Comparison of ENCODE assay signal across 14 cellular contexts in the genomic region with DNA sequence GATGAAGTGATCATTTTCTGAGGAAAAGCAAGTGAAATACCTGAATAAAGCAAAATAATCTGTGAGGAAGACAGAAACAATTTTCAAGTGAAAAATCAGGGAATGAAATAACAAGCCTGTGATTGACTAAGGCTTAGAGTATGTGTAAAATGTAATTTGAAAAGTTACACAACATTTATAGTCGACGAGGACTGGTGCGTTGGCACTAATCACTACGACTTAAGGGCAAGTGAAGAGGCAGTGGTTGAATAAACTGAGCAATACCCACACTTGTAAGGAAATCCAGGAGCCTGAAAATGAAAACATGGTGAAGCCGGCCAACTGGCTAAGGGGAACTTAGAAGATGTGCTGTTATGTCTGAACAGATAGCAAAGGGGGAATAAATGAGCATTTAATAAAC. TPM values are rescaled to one million over a fixed set of nuclear protein-coding genes. Genes with fewer than 3 reads are reported as not detected.
A peak's percentile ranks its signal among the peaks of the same experiment; 100 is the strongest.
DNase-seq lines count a peak whose midpoint lies in the region; ATAC-seq, FAIRE-seq and TF ChIP-seq lines count a peak whose summit lies in the region.
"Had no signal": no experiment of that assay in that cellular context is flagged by ENCODE, and none has a peak within 500 bp of the region (broad histone marks: within the 10 kb centered on the region; RNA-seq: fewer than 3 reads in every experiment).

No MANE protein-coding gene starts in this region.

- H3K79me1 ChIP-seq in IMR-90 (ENCODE audit: low read depth in 1 of 2, low read length in 2 of 2) = no peaks in the 10 kb centered on the region

- peak overlapping the region; percentile 90 for H2BK15ac ChIP-seq in IMR-90 (ENCODE audit: low read depth, low read length)

- peak overlapping the region; percentile 92 for H2BK120ac ChIP-seq in IMR-90 (ENCODE audit: low read depth, low read length)

- peak overlapping the region; percentile 42 for H2AK9ac ChIP-seq in IMR-90 (replicated peaks; ENCODE audit: low read depth, low read length, poor library complexity)

- peak overlapping the region; percentile 87 for H3K14ac ChIP-seq in IMR-90 (replicated peaks; ENCODE audit: low read depth, low read length)

- peak; percentile 97 for DNase-seq in AG10803 (ENCODE audit: low read depth)
- peak; percentile 88 for DNase-seq in IMR-90
- peak; percentile 69 for DNase-seq in bronchial epithelial cell (ENCODE audit: low read depth)
- DNase-seq in lower lobe of right lung = no peak
- DNase-seq in NCI-H446 treated with DMSO at 0.1 percent for 48 hours (lab: John Stamatoyannopoulos, UW) = no peak
- no peak for DNase-seq in erythroblast (lab: John Stamatoyannopoulos, UW)
- DNase-seq in activated CD8-positive, alpha-beta memory T cell treated with anti-CD3 and anti-CD28 coated beads, Interleukin-2, amount 50 U/mL, for 48 hours = no peak
- no peak for DNase-seq in dorsolateral prefrontal cortex
- DNase-seq: activated CD4-positive, alpha-beta T cell treated with anti-CD3 and anti-CD28 coated beads, Interleukin-2, amount 50 U/mL, for 4 hours; activated gamma-delta T cell; CD4-positive, alpha-beta T cell; NCI-H2081 treated with DMSO at 0.1 percent for 48 hours had no signal

- TF ChIP-seq CTCF in AG10803 (conservative IDR thresholded peaks at IDR 0.05; ENCODE audit: low read length) = no peak
- no peak for TF ChIP-seq CTCF in IMR-90 (conservative IDR thresholded peaks at IDR 0.05; ENCODE audit: low read depth, low read length)
- TF ChIP-seq CTCF in bronchial epithelial cell (IDR thresholded peaks at IDR 0.05; ENCODE audit: insufficient read depth, low read length, severe bottlenecking) = no peak
- no peak for TF ChIP-seq CTCF in lower lobe of right lung (IDR thresholded peaks at IDR 0.05)
- TF ChIP-seq CTCF in dorsolateral prefrontal cortex (IDR thresholded peaks at IDR 0.05 in 54 of 56, conservative IDR thresholded peaks at IDR 0.05 in 2 of 56; ENCODE audit: low read depth in 1 of 56, partially characterized antibody in 56 of 56) = no peak

- H3K9me3 ChIP-seq in IMR-90 (ENCODE audit: control insufficient read depth, insufficient read depth, low read length) = no peaks in the 10 kb centered on the region
- no peaks in the 10 kb centered on the region for H3K9me3 ChIP-seq in lower lobe of right lung

- intact Hi-C loops in IMR-90 (cut with micrococcal nuclease) = no loop called here
- intact Hi-C loops in lower lobe of right lung (cut with DNase I) = no loop called here
- intact Hi-C loops in dorsolateral prefrontal cortex (cut with DNase I) = no loop called here

- H4K20me1 ChIP-seq in IMR-90 (ENCODE audit: insufficient read depth, low read length) = no peaks in the 10 kb centered on the region

- peak overlapping the region; percentile 68 for H3K27ac ChIP-seq in IMR-90 (ENCODE audit: insufficient read depth, low read length)
- no peak overlapping the region for H3K27ac ChIP-seq in lower lobe of right lung
- H3K27ac ChIP-seq in dorsolateral prefrontal cortex = no peak overlapping the region

- H2AFZ ChIP-seq in IMR-90 (replicated peaks; ENCODE audit: low read length, poor library complexity) = peak overlapping the region; percentile 3

- H3K36me3 ChIP-seq in IMR-90 (ENCODE audit: control insufficient read depth, insufficient read depth, low read length) = no peaks in the 10 kb centered on the region
- no peaks in the 10 kb centered on the region for H3K36me3 ChIP-seq in bronchial epithelial cell (ENCODE audit: control insufficient read depth, insufficient read depth, low read length)
- H3K36me3 ChIP-seq in lower lobe of right lung = no peaks in the 10 kb centered on the region

- peak overlapping the region; percentile 97 for H3K18ac ChIP-seq in IMR-90 (ENCODE audit: low read depth, low read length)

- peak overlapping the region; percentile 90 for H2AK5ac ChIP-seq in IMR-90 (ENCODE audit: low read depth, low read length)

- dilution Hi-C loops in IMR-90 (cut with HindIII; ENCODE audit: low sequenced_read_pairs, unreplicated experiment) = no loop called here

- H3K4me1 ChIP-seq in IMR-90 (ENCODE audit: control insufficient read depth, insufficient read depth, low read length) (peaks cover 14% of the 10 kb centered on the region), lower lobe of right lung (peaks cover 12% of the 10 kb centered on the region)

- in situ Hi-C loops in IMR-90 (cut with MboI; ENCODE audit: low sequenced_read_pairs) = no loop called here

- H2BK5ac ChIP-seq in IMR-90 (ENCODE audit: low read depth, low read length, poor library complexity, severe bottlenecking) = peak overlapping the region; percentile 99

- H3K9me1 ChIP-seq in IMR-90 (ENCODE audit: insufficient read depth, low read length) = peaks cover 25% of the 10 kb centered on the region

- FAIRE-seq in bronchial epithelial cell (lab: Jason Lieb, UNC) = no peak

- H4K8ac ChIP-seq in IMR-90 (ENCODE audit: low read depth in 2 of 2, low read length in 2 of 2) = peak overlapping the region; percentile 78 to 91

- no CpG with 5 or more reads among the region's 5 CpGs for WGBS in IMR-90 (ENCODE audit: extremely low coverage in 2 of 2, insufficient read length in 1 of 2), 2 experiments

- no peak for TF ChIP-seq RAD21 in IMR-90 (IDR thresholded peaks at IDR 0.05; ENCODE audit: low read length)

- H2BK20ac ChIP-seq in IMR-90 (ENCODE audit: low read depth, low read length) = peak overlapping the region; percentile 97

- peak overlapping the region; percentile 94 for H4K91ac ChIP-seq in IMR-90 (ENCODE audit: insufficient read depth, low read depth, low read length)

- CTCF ChIA-PET in IMR-90 (lab: Yijun Ruan, JAX) = no interaction called here

- BruUV-seq in IMR-90 (replicated peaks; lab: Mats Ljungman, UMichigan) = no TSS peak

- no peak overlapping the region for H3K4me3 ChIP-seq in AG10803 (ENCODE audit: low read length)
- no peak overlapping the region for H3K4me3 ChIP-seq in IMR-90 (ENCODE audit: insufficient read depth, low read depth, low read length)
- no peak overlapping the region for H3K4me3 ChIP-seq in bronchial epithelial cell (ENCODE audit: low read depth, low read length)
- no peak overlapping the region for H3K4me3 ChIP-seq in lower lobe of right lung
- H3K4me3 ChIP-seq in dorsolateral prefrontal cortex = no peak overlapping the region

- H3K27me3 ChIP-seq in IMR-90 (ENCODE audit: control insufficient read depth, insufficient read depth, low read length) (no peaks in the 10 kb centered on the region), bronchial epithelial cell (ENCODE audit: control insufficient read depth, insufficient read depth, low read length) (no peaks in the 10 kb centered on the region), lower lobe of right lung (ENCODE audit: low read depth) (no peaks in the 10 kb centered on the region), dorsolateral prefrontal cortex (peaks cover 0 to 4% (median 0%) of the 10 kb centered on the region in 45 donors)

- POLR2A ChIA-PET in IMR-90 (lab: Charles Lee; ENCODE audit: unreplicated experiment) = interaction anchor here (1.3 kb wide), 1 partner anchor 15 kb away, joined by 3 read pairs; a partner anchor contains a TSS

- H4K5ac ChIP-seq in IMR-90 (ENCODE audit: low read depth, low read length) = peak overlapping the region; percentile 91

- TF ChIP-seq POLR2A in IMR-90 (IDR thresholded peaks at IDR 0.05; ENCODE audit: low read depth, low read length) (no peak), erythroblast (IDR thresholded peaks at IDR 0.05; ENCODE audit: low read length) (no peak)

- peak overlapping the region; percentile 62 for H3K56ac ChIP-seq in IMR-90 (ENCODE audit: extremely low read depth, insufficient read depth, low read length)

- H3K9ac ChIP-seq in IMR-90 (ENCODE audit: low read depth, low read length) = no peak overlapping the region

- peak overlapping the region; percentile 67; the same call in 1 of the 2 replicates for H3K4me2 ChIP-seq in IMR-90 (ENCODE audit: low read depth, low read length)

- H3K4ac ChIP-seq in IMR-90 (ENCODE audit: low read depth, low read length) = peak overlapping the region; percentile 93

- H3K23ac ChIP-seq in IMR-90 (ENCODE audit: low read depth, low read length) = peak overlapping the region; percentile 73

- ATAC-seq in IMR-90 (ENCODE audit: low read depth) (peak; percentile 64), lower lobe of right lung (peak; percentile 72 to 89)

RNA-seq across cellular contexts. Expression of a gene that starts 13.3 kb away (rescaled TPM):
- 12.2 and 15.4 TPM in 2 replicates for total RNA-seq in IMR-90 (2012; rRNA removed)
- 17.5 and 17.6 TPM in 2 replicates for polyA plus RNA-seq in IMR-90 (2012; rRNA removed)
- polyA plus RNA-seq in IMR-90 (2012; cell fraction: cytosol; rRNA removed) = 22.6 and 23.7 TPM in 2 replicates
- polyA plus RNA-seq in IMR-90 (2012; cell fraction: nucleus; rRNA removed; ENCODE audit: low replicate concordance) = 13.0 and 33.0 TPM in 2 replicates
- total RNA-seq in bronchial epithelial cell = 0.51 and 1.1 TPM in 2 replicates
- total RNA-seq in lower lobe of right lung = 38.4 TPM
- 10 to 100 TPM in 24 of 120 experiments, 1 to 10 TPM in 96; 3.4 to 17.7 (median 7.3) TPM for total RNA-seq in dorsolateral prefrontal cortex

RNA-seq across cellular contexts. Expression of a gene that starts 14.1 kb away (rescaled TPM):
- 14.2 and 17.9 TPM in 2 replicates for total RNA-seq in IMR-90 (2012; rRNA removed)
- polyA plus RNA-seq in IMR-90 (2012; rRNA removed) = 21.8 and 23.4 TPM in 2 replicates
- polyA plus RNA-seq in IMR-90 (2012; cell fraction: cytosol; rRNA removed) = 11.7 and 22.0 TPM in 2 replicates
- polyA plus RNA-seq in IMR-90 (2012; cell fraction: nucleus; rRNA removed; ENCODE audit: low replicate concordance) = 63.1 and 92.0 TPM in 2 replicates
- 0.13 and 0.53 TPM in 2 replicates for total RNA-seq in bronchial epithelial cell
- 12.1 TPM for total RNA-seq in lower lobe of right lung
- total RNA-seq in dorsolateral prefrontal cortex = 10 to 100 TPM in 8 of 120 experiments, 1 to 10 TPM in 112; 2.3 to 17.4 (median 6.7) TPM

RNA-seq across cellular contexts. Expression of a gene that starts 38.1 kb away (rescaled TPM):
- total RNA-seq in IMR-90 (2012; rRNA removed) (28.1 and 34.2 TPM in 2 replicates), bronchial epithelial cell (29.1 and 67.7 TPM in 2 replicates), lower lobe of right lung (34.3 TPM), dorsolateral prefrontal cortex (10 to 100 TPM; 25.1 to 46.4 (median 34.3) TPM)
- 23.6 and 25.9 TPM in 2 replicates for polyA plus RNA-seq in IMR-90 (2012; rRNA removed)
- 20.8 and 34.6 TPM in 2 replicates for polyA plus RNA-seq in IMR-90 (2012; cell fraction: cytosol; rRNA removed)
- polyA plus RNA-seq in IMR-90 (2012; cell fraction: nucleus; rRNA removed; ENCODE audit: low replicate concordance) = 34.6 and 46.8 TPM in 2 replicates

RNA-seq across cellular contexts. Expression of a gene that starts 38.4 kb away (rescaled TPM):
- total RNA-seq in IMR-90 (2012; rRNA removed) = 45.8 and 47.5 TPM in 2 replicates
- polyA plus RNA-seq in IMR-90 (2012; rRNA removed) = 100.0 and 104 TPM in 2 replicates
- 117 and 126 TPM in 2 replicates for polyA plus RNA-seq in IMR-90 (2012; cell fraction: cytosol; rRNA removed)
- 518 and 729 TPM in 2 replicates for polyA plus RNA-seq in IMR-90 (2012; cell fraction: nucleus; rRNA removed; ENCODE audit: low replicate concordance)
- 176 and 198 TPM in 2 replicates for total RNA-seq in bronchial epithelial cell
- total RNA-seq in lower lobe of right lung = 122 TPM
- total RNA-seq in dorsolateral prefrontal cortex = 100 to 1,000 TPM in 1 of 120 experiments, 10 to 100 TPM in 119; 47.3 to 106 (median 69.1) TPM

RNA-seq across cellular contexts. Expression of a gene that starts 41.8 kb away (rescaled TPM):
- total RNA-seq in IMR-90 (2012; rRNA removed) (not detected in 2 replicates), bronchial epithelial cell (1.6 and 5.6 TPM in 2 replicates), lower lobe of right lung (0.44 TPM), dorsolateral prefrontal cortex (1 to 10 TPM in 61 of 120 experiments, under 1 TPM in 55, not detected in 4; 0.20 to 3.8 (median 1.0) TPM)
- polyA plus RNA-seq in IMR-90 (2012; rRNA removed) = 0.07 and 0.14 TPM in 2 replicates
- 0.08 and 0.09 TPM in 2 replicates for polyA plus RNA-seq in IMR-90 (2012; cell fraction: cytosol; rRNA removed)
- polyA plus RNA-seq in IMR-90 (2012; cell fraction: nucleus; rRNA removed; ENCODE audit: low replicate concordance) = 0.72 TPM in 2 replicates
- total RNA-seq: cardiac septum, subcutaneous adipose tissue had no signal

Comparison
In these comparisons a context has a peak if more than half of its experiments do, and no peak if none do; other contexts are left out.
1. DNase-seq: peak in AG10803 (single experiment), IMR-90 (single experiment) and bronchial epithelial cell (single experiment); none in lower lobe of right lung (single experiment), NCI-H446 treated with DMSO at 0.1 percent for 48 hours (single experiment), erythroblast (0 of 2), activated CD8-positive, alpha-beta memory T cell treated with anti-CD3 and anti-CD28 coated beads, Interleukin-2, amount 50 U/mL, for 48 hours (single experiment) and dorsolateral prefrontal cortex (0 of 10).